Comparison of ENCODE assay signal across 17 cellular contexts in the genomic region with DNA sequence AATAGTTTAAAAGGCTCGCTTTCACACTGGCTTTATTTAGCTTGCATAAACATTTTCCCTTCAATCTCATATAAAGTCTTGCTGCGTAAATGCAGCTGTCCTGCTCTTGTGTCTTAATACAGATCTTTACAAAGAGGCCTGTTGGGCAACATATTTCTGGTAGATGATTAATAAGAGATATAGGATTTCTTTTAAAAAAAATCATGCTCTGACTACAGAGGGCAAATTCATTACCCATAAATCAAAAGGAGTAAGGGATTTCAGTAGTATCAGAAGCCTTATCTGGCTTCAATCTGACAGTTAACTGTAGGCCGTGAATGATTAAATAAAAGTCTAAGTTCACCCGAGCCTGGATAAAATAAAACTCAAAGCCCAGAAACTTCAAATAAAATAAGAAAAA.
"Had no signal": no experiment of that assay in that cellular context is flagged by ENCODE, and none has a peak within 500 bp of the region (broad histone marks: within the 10 kb centered on the region; RNA-seq: fewer than 3 reads in every experiment).

No MANE protein-coding gene starts in this region.

- DNase-seq: activated CD4-positive, alpha-beta T cell treated with anti-CD3 and anti-CD28 coated beads, Interleukin-2, amount 10 ng/mL, durations not matched to agents 7 days and 5 days; activated CD4-positive, CD25-positive, alpha-beta regulatory T cell; activated CD8-positive, alpha-beta T cell treated with anti-CD3 and anti-CD28 coated beads, Interleukin-2, amount 10 ng/mL, durations not matched to agents 7 days and 5 days; activated naive CD4-positive, alpha-beta T cell treated with anti-CD3 and anti-CD28 coated beads for 36 hours; activated T-cell treated with anti-CD3 and anti-CD28 coated beads, Interleukin-2, amount 50 U/mL, for 4 hours; dermis blood vessel endothelial cell; effector memory CD4-positive, alpha-beta T cell; lower lobe of right lung; stimulated activated CD4-positive, alpha-beta T cell treated with anti-CD3 and anti-CD28 coated beads, Interleukin-15, amount 100 ng/mL, for 24 hours; stimulated activated CD4-positive, alpha-beta T cell treated with anti-CD3 and anti-CD28 coated beads, Interleukin-2, amount 100 ng/mL, for 48 hours; stomach; T-cell; trophoblast cell had no signal

- H3K4me3 Mint-ChIP-seq: activated CD4-positive, alpha-beta T cell treated with anti-CD3 and anti-CD28 coated beads, Interleukin-2, amount 10 ng/mL, durations not matched to agents 7 days and 5 days; activated CD8-positive, alpha-beta T cell treated with anti-CD3 and anti-CD28 coated beads, Interleukin-2, amount 10 ng/mL, durations not matched to agents 7 days and 5 days; activated naive CD4-positive, alpha-beta T cell treated with anti-CD3 and anti-CD28 coated beads for 36 hours; activated T-cell treated with anti-CD3 and anti-CD28 coated beads, Interleukin-2, amount 50 U/mL, for 4 hours; T-cell had no signal

- H3K27ac ChIP-seq: cardiac muscle cell, esophagus muscularis mucosa, lower lobe of right lung, prostate gland, right atrium auricular region, stomach had no signal

- H3K36me3 Mint-ChIP-seq: T-cell had no signal

- H3K4me3 ChIP-seq: cardiac muscle cell, esophagus muscularis mucosa, lower lobe of right lung, prostate gland, right atrium auricular region, stomach had no signal

- H3K4me1 ChIP-seq: lower lobe of right lung, prostate gland, right atrium auricular region had no signal

- ATAC-seq: activated CD8-positive, alpha-beta T cell treated with anti-CD3 and anti-CD28 coated beads, Interleukin-2, amount 10 ng/mL, durations not matched to agents 7 days and 5 days; lower lobe of right lung; T-cell had no signal

- H3K9me3 Mint-ChIP-seq: T-cell had no signal

- H3K9me3 ChIP-seq: esophagus muscularis mucosa, lower lobe of right lung, prostate gland, stomach had no signal

- H3K27me3 ChIP-seq: cardiac muscle cell, esophagus muscularis mucosa, right atrium auricular region, stomach had no signal

- H3K27ac Mint-ChIP-seq: activated CD4-positive, alpha-beta T cell treated with anti-CD3 and anti-CD28 coated beads, Interleukin-2, amount 10 ng/mL, durations not matched to agents 7 days and 5 days; activated CD8-positive, alpha-beta T cell treated with anti-CD3 and anti-CD28 coated beads, Interleukin-2, amount 10 ng/mL, durations not matched to agents 7 days and 5 days; activated naive CD4-positive, alpha-beta T cell treated with anti-CD3 and anti-CD28 coated beads for 36 hours; T-cell had no signal

- H3K27me3 Mint-ChIP-seq: activated CD4-positive, alpha-beta T cell treated with anti-CD3 and anti-CD28 coated beads, Interleukin-2, amount 10 ng/mL, durations not matched to agents 7 days and 5 days; T-cell had no signal

- H3K36me3 ChIP-seq: cardiac muscle cell, esophagus muscularis mucosa, lower lobe of right lung, prostate gland, right atrium auricular region, stomach had no signal
